ENCODE assay signal across 20 cellular contexts in the genomic region with DNA sequence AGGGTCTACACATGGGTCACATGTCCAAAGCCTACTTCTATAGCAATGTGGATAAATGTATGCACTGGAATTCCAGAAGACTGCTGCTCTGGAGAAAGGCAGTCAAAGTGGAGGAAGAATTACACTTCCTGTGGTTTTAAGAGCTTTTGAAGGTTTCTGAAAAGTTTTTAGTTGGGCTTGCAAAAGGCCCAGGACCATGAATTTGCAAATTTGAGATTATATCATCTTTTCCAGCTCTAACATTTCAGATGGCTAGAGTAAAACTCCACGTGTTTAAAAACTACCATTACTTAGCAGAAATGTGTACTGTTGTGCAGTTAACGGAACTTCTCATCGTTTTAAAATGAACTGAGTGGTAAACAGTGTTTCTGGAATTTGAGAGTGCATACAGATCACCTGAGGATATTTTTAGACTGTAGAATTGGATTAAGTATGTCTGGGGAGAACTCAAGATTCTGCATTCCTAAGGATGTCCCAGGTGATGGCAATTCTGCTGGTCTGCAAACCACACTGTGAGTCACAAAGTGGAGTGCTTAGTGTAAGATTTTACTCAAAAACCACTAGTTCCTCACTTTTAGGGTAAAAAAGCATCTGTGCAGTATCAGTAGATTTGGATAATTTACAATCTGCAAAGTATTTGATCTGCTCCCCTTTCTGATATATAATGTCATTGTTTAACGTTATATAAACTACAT. TPM values are rescaled to one million over a fixed set of nuclear protein-coding genes. Genes with fewer than 3 reads are reported as not detected.
DNase-seq lines count a peak whose midpoint lies in the region; ATAC-seq and TF ChIP-seq lines count a peak whose summit lies in the region.
"Had no signal": no experiment of that assay in that cellular context is flagged by ENCODE, and none has a peak within 500 bp of the region (broad histone marks: within the 10 kb centered on the region; RNA-seq: fewer than 3 reads in every experiment).

No MANE protein-coding gene starts in this region.

- H4K5ac ChIP-seq in IMR-90 (ENCODE audit: low read depth, low read length), result no peak overlapping the region

- H2BK120ac ChIP-seq in IMR-90 (ENCODE audit: low read depth, low read length), result no peak overlapping the region

- H3K18ac ChIP-seq in IMR-90 (ENCODE audit: low read depth, low read length), result no peak overlapping the region

- H3K4me3 ChIP-seq in IMR-90 (ENCODE audit: insufficient read depth, low read depth, low read length), result no peak overlapping the region
- no peak overlapping the region for H3K4me3 ChIP-seq in vagina
- H3K4me3 ChIP-seq: right lobe of liver, upper lobe of right lung had no signal

- TF ChIP-seq CTCF in IMR-90 (conservative IDR thresholded peaks at IDR 0.05; ENCODE audit: low read depth, low read length) (no peak), vagina (IDR thresholded peaks at IDR 0.05) (no peak)

- H3K9ac ChIP-seq in IMR-90 (ENCODE audit: low read depth, low read length), result no peak overlapping the region

- H3K27me3 ChIP-seq in IMR-90 (ENCODE audit: control insufficient read depth, insufficient read depth, low read length) (no peaks in the 10 kb centered on the region), vagina (no peaks in the 10 kb centered on the region)
- H3K27me3 ChIP-seq: right lobe of liver, upper lobe of right lung had no signal

- no peak overlapping the region for H3K14ac ChIP-seq in IMR-90 (replicated peaks; ENCODE audit: low read depth, low read length)

- no peak overlapping the region for H2AK9ac ChIP-seq in IMR-90 (replicated peaks; ENCODE audit: low read depth, low read length, poor library complexity)

- H3K9me1 ChIP-seq in IMR-90 (ENCODE audit: insufficient read depth, low read length), result no peaks in the 10 kb centered on the region

- no peaks in the 10 kb centered on the region; a peak in 1 of 4 replicates for H3K79me1 ChIP-seq in IMR-90 (ENCODE audit: low read depth in 1 of 2, low read length in 2 of 2)

- no peak overlapping the region for H4K91ac ChIP-seq in IMR-90 (ENCODE audit: insufficient read depth, low read depth, low read length)

- no peak overlapping the region for H2AK5ac ChIP-seq in IMR-90 (ENCODE audit: low read depth, low read length)

- no peak overlapping the region for H4K8ac ChIP-seq in IMR-90 (ENCODE audit: low read depth in 2 of 2, low read length in 2 of 2)

- H3K4me1 ChIP-seq in IMR-90 (ENCODE audit: control insufficient read depth, insufficient read depth, low read length) (no peaks in the 10 kb centered on the region), vagina (no peaks in the 10 kb centered on the region)
- H3K4me1 ChIP-seq: right lobe of liver, upper lobe of right lung had no signal

- H3K36me3 ChIP-seq in IMR-90 (ENCODE audit: control insufficient read depth, insufficient read depth, low read length) (no peaks in the 10 kb centered on the region), vagina (no peaks in the 10 kb centered on the region)
- H3K36me3 ChIP-seq: right lobe of liver, upper lobe of right lung had no signal

- DNase-seq in AML-193 (lab: John Stamatoyannopoulos, UW) (peak; percentile 42 to 49), IMR-90 (peak; percentile 41), amniotic epithelial cell (ENCODE audit: low read depth) (peak; percentile 50), kidney tubule cell (ENCODE audit: low spot score) (peak; percentile 49), vagina (ENCODE audit: extremely low spot score in 2 of 2) (no peak), DMS 273 (lab: John Stamatoyannopoulos, UW; ENCODE audit: unreplicated experiment) (no peak)
- DNase-seq: activated naive CD8-positive, alpha-beta T cell treated with anti-CD3 and anti-CD28 coated beads, Interleukin-2, amount 50 U/mL, for 24 hours; cerebellar nuclear complex; KG1; left ventricle myocardium superior; NCI-H1694; NCI-H2227 treated with DMSO at 0.1 percent for 48 hours; right lobe of liver; stimulated activated CD4-positive, alpha-beta T cell treated with anti-CD3 and anti-CD28 coated beads, Interleukin-1b, Interleukin-23, amount 100 ng/mL, for 48 hours; stimulated activated naive CD8-positive, alpha-beta T cell treated with anti-CD3 and anti-CD28 coated beads, Interleukin-15, amount 100 ng/mL, for 72 hours; T-helper 1 cell; upper lobe of right lung had no signal

- H3K4ac ChIP-seq in IMR-90 (ENCODE audit: low read depth, low read length), result no peak overlapping the region

- no peak overlapping the region for H3K23ac ChIP-seq in IMR-90 (ENCODE audit: low read depth, low read length)

- no peak overlapping the region for H2BK5ac ChIP-seq in IMR-90 (ENCODE audit: low read depth, low read length, poor library complexity, severe bottlenecking)

- no peak for TF ChIP-seq RAD21 in IMR-90 (IDR thresholded peaks at IDR 0.05; ENCODE audit: low read length)

- no CpG with 5 or more reads among the region's 4 CpGs for WGBS in IMR-90 (ENCODE audit: extremely low coverage in 2 of 2, insufficient read length in 1 of 2), 2 experiments

- H2AFZ ChIP-seq in IMR-90 (replicated peaks; ENCODE audit: low read length, poor library complexity), result no peak overlapping the region

- no peak overlapping the region for H3K4me2 ChIP-seq in IMR-90 (ENCODE audit: low read depth, low read length)

- no peak overlapping the region for H2BK15ac ChIP-seq in IMR-90 (ENCODE audit: low read depth, low read length)

- BruUV-seq in IMR-90 (replicated peaks; lab: Mats Ljungman, UMichigan), result no TSS peak

- H2BK20ac ChIP-seq in IMR-90 (ENCODE audit: low read depth, low read length), result no peak overlapping the region

- no peaks in the 10 kb centered on the region for H4K20me1 ChIP-seq in IMR-90 (ENCODE audit: insufficient read depth, low read length)

- dilution Hi-C loops in IMR-90 (cut with HindIII; ENCODE audit: low sequenced_read_pairs, unreplicated experiment), result no loop called here

- no peak overlapping the region for H3K27ac ChIP-seq in IMR-90 (ENCODE audit: insufficient read depth, low read length)
- H3K27ac ChIP-seq in vagina, result no peak overlapping the region
- H3K27ac ChIP-seq: right lobe of liver, upper lobe of right lung had no signal

- H3K56ac ChIP-seq in IMR-90 (ENCODE audit: extremely low read depth, insufficient read depth, low read length), result no peak overlapping the region

- POLR2A ChIA-PET in IMR-90 (lab: Charles Lee; ENCODE audit: unreplicated experiment), result no interaction called here

- H3K9me3 ChIP-seq in IMR-90 (ENCODE audit: control insufficient read depth, insufficient read depth, low read length) (no peaks in the 10 kb centered on the region), vagina (no peaks in the 10 kb centered on the region)
- H3K9me3 ChIP-seq: right lobe of liver, upper lobe of right lung had no signal

- CTCF ChIA-PET in IMR-90 (lab: Yijun Ruan, JAX), result no interaction called here

- no peak for ATAC-seq in IMR-90 (ENCODE audit: low read depth)
- no peak for ATAC-seq in HG03439 (IDR thresholded peaks at IDR 0.05; ENCODE audit: unreplicated experiment)
- ATAC-seq in HG03097 (IDR thresholded peaks at IDR 0.05; ENCODE audit: low FRiP score, unreplicated experiment), result no peak
- ATAC-seq: activated naive CD8-positive, alpha-beta T cell treated with anti-CD3 and anti-CD28 coated beads, Interleukin-2, amount 50 U/mL, for 24 hours; left ventricle myocardium superior; right lobe of liver; stimulated activated naive CD8-positive, alpha-beta T cell treated with anti-CD3 and anti-CD28 coated beads, Interleukin-15, amount 100 ng/mL, for 72 hours; upper lobe of right lung; WTC11 had no signal

- in situ Hi-C loops in IMR-90 (cut with MboI; ENCODE audit: low sequenced_read_pairs), result no loop called here

- TF ChIP-seq POLR2A in IMR-90 (IDR thresholded peaks at IDR 0.05; ENCODE audit: low read depth, low read length) (no peak), vagina (IDR thresholded peaks at IDR 0.05) (no peak)

- intact Hi-C loops in IMR-90 (cut with micrococcal nuclease) (no loop called here), vagina (cut with DNase I) (no loop called here)

TF ChIP-seq in IMR-90, 13 proteins besides CTCF, POLR2A, EP300 and RAD21:
- no peak for TF ChIP-seq BHLHE40 (IDR thresholded peaks at IDR 0.05; ENCODE audit: low read depth, low read length)
- TF ChIP-seq, protein P1, sequence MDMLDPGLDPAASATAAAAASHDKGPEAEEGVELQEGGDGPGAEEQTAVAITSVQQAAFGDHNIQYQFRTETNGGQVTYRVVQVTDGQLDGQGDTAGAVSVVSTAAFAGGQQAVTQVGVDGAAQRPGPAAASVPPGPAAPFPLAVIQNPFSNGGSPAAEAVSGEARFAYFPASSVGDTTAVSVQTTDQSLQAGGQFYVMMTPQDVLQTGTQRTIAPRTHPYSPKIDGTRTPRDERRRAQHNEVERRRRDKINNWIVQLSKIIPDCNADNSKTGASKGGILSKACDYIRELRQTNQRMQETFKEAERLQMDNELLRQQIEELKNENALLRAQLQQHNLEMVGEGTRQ (IDR thresholded peaks at IDR 0.05; ENCODE audit: low read depth, low read length), result no peak
- TF ChIP-seq CHD1 (IDR thresholded peaks at IDR 0.05; ENCODE audit: low read depth, low read length), result no peak
- no peak for TF ChIP-seq RCOR1 (IDR thresholded peaks at IDR 0.05; ENCODE audit: insufficient replicate concordance, low read length)
- TF ChIP-seq, protein P2, sequence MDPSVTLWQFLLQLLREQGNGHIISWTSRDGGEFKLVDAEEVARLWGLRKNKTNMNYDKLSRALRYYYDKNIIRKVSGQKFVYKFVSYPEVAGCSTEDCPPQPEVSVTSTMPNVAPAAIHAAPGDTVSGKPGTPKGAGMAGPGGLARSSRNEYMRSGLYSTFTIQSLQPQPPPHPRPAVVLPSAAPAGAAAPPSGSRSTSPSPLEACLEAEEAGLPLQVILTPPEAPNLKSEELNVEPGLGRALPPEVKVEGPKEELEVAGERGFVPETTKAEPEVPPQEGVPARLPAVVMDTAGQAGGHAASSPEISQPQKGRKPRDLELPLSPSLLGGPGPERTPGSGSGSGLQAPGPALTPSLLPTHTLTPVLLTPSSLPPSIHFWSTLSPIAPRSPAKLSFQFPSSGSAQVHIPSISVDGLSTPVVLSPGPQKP (IDR thresholded peaks at IDR 0.05; ENCODE audit: borderline replicate concordance, low read depth, low read length), result no peak
- no peak for TF ChIP-seq MXI1 (IDR thresholded peaks at IDR 0.05; ENCODE audit: borderline replicate concordance, low read depth, low read length)
- no peak for TF ChIP-seq NFE2L2 (IDR thresholded peaks at IDR 0.05; ENCODE audit: low read depth, low read length)
- TF ChIP-seq RFX5 (IDR thresholded peaks at IDR 0.05; ENCODE audit: low read depth, low read length), result no peak
- no peak for TF ChIP-seq CEBPB (IDR thresholded peaks at IDR 0.05; ENCODE audit: low read depth, low read length)
- TF ChIP-seq MAFK (IDR thresholded peaks at IDR 0.05; ENCODE audit: low read depth, low read length), result no peak
- TF ChIP-seq FOS (IDR thresholded peaks at IDR 0.05; ENCODE audit: low read depth, low read length), result no peak

RNA-seq across cellular contexts. Expression of a gene that starts 32.8 kb away (rescaled TPM):
- 19.2 and 20.6 TPM in 2 replicates for total RNA-seq in IMR-90 (2012; rRNA removed)
- polyA plus RNA-seq in IMR-90 (2012; rRNA removed), result 19.7 and 23.8 TPM in 2 replicates
- polyA plus RNA-seq in IMR-90 (2012; cell fraction: cytosol; rRNA removed), result 21.1 and 39.8 TPM in 2 replicates
- 8.1 and 11.2 TPM in 2 replicates for polyA plus RNA-seq in IMR-90 (2012; cell fraction: nucleus; rRNA removed; ENCODE audit: low replicate concordance)
- 52.5 TPM for total RNA-seq in vagina

Comparison
In these comparisons a context has a peak if more than half of its experiments do, and no peak if none do; other contexts are left out.
1. DNase-seq: peak in AML-193 (2 of 2), IMR-90 (single experiment), amniotic epithelial cell (single experiment) and kidney tubule cell (single experiment); none in vagina (0 of 2) and DMS 273 (single experiment).